In the genomic region with DNA sequence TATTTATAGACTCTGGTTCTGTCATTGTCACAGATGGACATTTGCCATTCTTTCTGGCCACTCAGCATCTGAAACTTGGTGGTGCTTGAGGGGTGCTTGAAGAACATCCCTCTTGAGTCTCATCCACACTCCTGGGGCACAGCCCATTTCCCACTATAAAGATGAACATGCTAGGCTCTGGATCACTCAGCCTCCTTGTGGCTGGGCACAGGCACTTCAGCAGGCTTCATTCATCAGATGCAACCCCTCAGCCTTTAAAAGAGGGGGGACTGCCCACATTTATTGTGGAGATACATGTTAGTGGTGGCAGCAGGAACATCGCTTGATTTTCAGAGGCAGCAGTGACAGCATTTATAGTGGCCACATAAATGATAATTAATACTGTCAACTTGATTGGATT, we compare ENCODE assay signal across 1 cellular context.
TF ChIP-seq lines count a peak whose summit lies in the region.

No MANE protein-coding gene starts in this region.

TF ChIP-seq in H1, 55 proteins besides CTCF, POLR2A, EP300 and RAD21 (continued from another document):
- TF ChIP-seq CBX8 (IDR thresholded peaks at IDR 0.05; ENCODE audit: borderline replicate concordance, low read depth, low read length), result no peak
